20 cellular contexts compared by ENCODE assay signal in the genomic region with DNA sequence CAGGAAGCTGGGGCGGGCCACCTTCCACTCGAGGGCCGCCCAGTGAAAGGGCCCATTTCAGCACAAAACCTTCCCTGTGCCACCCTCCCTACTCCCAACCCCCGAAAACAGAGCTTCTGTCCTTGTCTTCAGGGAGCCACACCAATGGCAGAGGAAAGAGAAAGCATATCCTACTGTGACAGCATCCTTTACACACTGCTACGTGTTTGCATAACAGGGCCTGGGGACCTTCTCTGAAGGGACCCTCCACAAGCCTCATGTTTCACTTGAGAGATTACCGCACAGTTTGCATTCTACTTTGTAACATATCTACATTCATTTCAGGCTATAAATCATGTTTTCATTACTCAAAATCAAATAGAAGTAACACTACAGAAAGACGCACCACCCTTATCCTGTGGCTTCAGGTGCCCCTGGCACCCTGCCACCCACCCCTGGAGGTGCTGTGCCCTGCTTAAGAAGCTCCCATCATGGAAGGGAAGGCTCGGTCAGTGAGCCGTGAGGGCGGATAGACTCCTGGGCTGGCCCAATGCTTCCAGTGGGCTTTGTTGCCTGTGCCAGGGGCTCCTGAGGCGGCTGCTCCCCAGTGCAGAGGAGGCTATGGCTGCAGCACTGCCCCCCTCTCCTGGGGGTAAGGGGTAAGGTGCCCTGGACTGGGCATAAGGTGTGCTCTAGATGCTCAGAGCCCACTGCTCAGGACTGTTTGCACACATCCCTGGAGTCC.
"Had no signal": no experiment of that assay in that cellular context is flagged by ENCODE, and none has a peak within 500 bp of the region (broad histone marks: within the 10 kb centered on the region; RNA-seq: fewer than 3 reads in every experiment).

No MANE protein-coding gene starts in this region.

- H3K4me3 ChIP-seq: left ventricle myocardium inferior, tibial artery had no signal

- H3K4me1 ChIP-seq: left ventricle myocardium inferior, tibial artery had no signal

- H3K9me3 ChIP-seq: left ventricle myocardium inferior, tibial artery had no signal

- DNase-seq: activated CD4-positive, alpha-beta T cell treated with anti-CD3 and anti-CD28 coated beads for 1 hour; activated CD4-positive, alpha-beta T cell treated with anti-CD3 and anti-CD28 coated beads, Interleukin-2, amount 50 U/mL, for 1 hour; activated CD8-positive, alpha-beta T cell treated with anti-CD3 and anti-CD28 coated beads, Interleukin-2, amount 10 ng/mL, durations not matched to agents 7 days and 5 days; activated naive CD8-positive, alpha-beta T cell treated with anti-CD3 and anti-CD28 coated beads for 36 hours; central memory CD4-positive, alpha-beta T cell; effector memory CD4-positive, alpha-beta T cell; foreskin melanocyte; hippocampal formation; left ventricle myocardium inferior; midbrain; stimulated activated CD4-positive, alpha-beta T cell treated with anti-CD3 and anti-CD28 coated beads, Interleukin-4, amount 100 ng/mL, for 24 hours; substantia nigra; T-helper 1 cell; tibial artery; WERI-Rb-1 had no signal

- H3K27ac ChIP-seq: left ventricle myocardium inferior, tibial artery, WERI-Rb-1 had no signal

- ATAC-seq: activated CD8-positive, alpha-beta T cell treated with anti-CD3 and anti-CD28 coated beads, Interleukin-2, amount 10 ng/mL, durations not matched to agents 7 days and 5 days had no signal

- H3K27me3 Mint-ChIP-seq: activated naive CD8-positive, alpha-beta T cell treated with anti-CD3 and anti-CD28 coated beads for 36 hours; natural killer cell treated with Interleukin-12 subunit alpha and Interleukin-12 subunit beta and Interleukin-15 and Interleukin-18, amount 100 ng/mL, for 72 hours; stimulated activated naive CD8-positive, alpha-beta T cell treated with anti-CD3 and anti-CD28 coated beads, Interleukin-15, Interleukin-2, amounts not matched to agents 100 ng/mL and 50 ng/mL, for 24 hours had no signal

- H3K27me3 ChIP-seq: tibial artery had no signal

- H3K4me3 Mint-ChIP-seq: activated CD8-positive, alpha-beta T cell treated with anti-CD3 and anti-CD28 coated beads, Interleukin-2, amount 10 ng/mL, durations not matched to agents 7 days and 5 days; activated naive CD8-positive, alpha-beta T cell treated with anti-CD3 and anti-CD28 coated beads for 36 hours; natural killer cell treated with Interleukin-12 subunit alpha and Interleukin-12 subunit beta and Interleukin-15 and Interleukin-18, amount 100 ng/mL, for 72 hours; stimulated activated naive CD8-positive, alpha-beta T cell treated with anti-CD3 and anti-CD28 coated beads, Interleukin-15, Interleukin-2, amounts not matched to agents 100 ng/mL and 50 ng/mL, for 24 hours had no signal

- H3K9me3 Mint-ChIP-seq: activated naive CD8-positive, alpha-beta T cell treated with anti-CD3 and anti-CD28 coated beads for 36 hours; stimulated activated naive CD8-positive, alpha-beta T cell treated with anti-CD3 and anti-CD28 coated beads, Interleukin-15, Interleukin-2, amounts not matched to agents 100 ng/mL and 50 ng/mL, for 24 hours had no signal

- H3K36me3 ChIP-seq: left ventricle myocardium inferior had no signal

- H3K27ac Mint-ChIP-seq: activated CD8-positive, alpha-beta T cell treated with anti-CD3 and anti-CD28 coated beads, Interleukin-2, amount 10 ng/mL, durations not matched to agents 7 days and 5 days; activated naive CD8-positive, alpha-beta T cell treated with anti-CD3 and anti-CD28 coated beads for 36 hours; natural killer cell treated with Interleukin-12 subunit alpha and Interleukin-12 subunit beta and Interleukin-15 and Interleukin-18, amount 100 ng/mL, for 72 hours; stimulated activated naive CD8-positive, alpha-beta T cell treated with anti-CD3 and anti-CD28 coated beads, Interleukin-15, Interleukin-2, amounts not matched to agents 100 ng/mL and 50 ng/mL, for 24 hours had no signal

- FAIRE-seq: astrocyte, colon, TTC549 had no signal
